In the genomic region with DNA sequence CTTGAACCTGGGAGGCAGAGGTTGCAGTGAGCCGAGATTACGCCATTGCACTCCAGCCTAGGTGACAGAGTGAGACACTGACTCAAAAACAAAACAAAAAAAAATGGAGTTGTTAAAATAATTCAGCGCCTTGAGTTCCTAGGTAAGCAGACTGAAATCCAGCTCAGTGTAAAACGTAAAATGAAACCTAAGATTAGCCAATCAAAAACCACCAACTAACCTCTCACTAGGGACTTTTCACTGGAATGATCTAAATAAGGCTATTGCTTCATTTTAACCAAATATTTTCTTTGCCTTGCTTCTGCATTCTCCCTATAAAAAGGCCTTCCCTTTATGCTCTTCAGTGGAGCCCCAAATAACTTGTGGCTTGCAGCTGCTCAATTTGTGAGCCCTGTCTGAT, we compare ENCODE assay signal across 17 cellular contexts.
DNase-seq lines count a peak whose midpoint lies in the region; TF ChIP-seq lines count a peak whose summit lies in the region.
"Had no signal": no experiment of that assay in that cellular context is flagged by ENCODE, and none has a peak within 500 bp of the region (broad histone marks: within the 10 kb centered on the region; RNA-seq: fewer than 3 reads in every experiment).

No MANE protein-coding gene starts in this region.

- peak overlapping the region; percentile 92 for H3K27ac ChIP-seq in neutrophil
- H3K27ac ChIP-seq: parathyroid adenoma, WERI-Rb-1 had no signal

- no peaks in the 10 kb centered on the region for H3K36me3 ChIP-seq in neutrophil
- H3K36me3 ChIP-seq: WERI-Rb-1 had no signal

- no peaks in the 10 kb centered on the region for H3K9me3 ChIP-seq in neutrophil
- H3K9me3 ChIP-seq: body of pancreas had no signal

- H3K4me3 ChIP-seq in choroid plexus epithelial cell (ENCODE audit: low read depth, low read length): no peak overlapping the region
- H3K4me3 ChIP-seq in neutrophil (ENCODE audit: low read depth in 1 of 2, low read length in 1 of 2): no peak overlapping the region
- H3K4me3 ChIP-seq: body of pancreas had no signal

- H3K4me1 ChIP-seq in neutrophil (ENCODE audit: control insufficient read depth in 1 of 2, insufficient read depth in 1 of 2, low read depth in 1 of 2, low read length in 1 of 2): peaks cover 56 to 58% of the 10 kb centered on the region in 2 experiments
- H3K4me1 ChIP-seq: parathyroid adenoma had no signal

- TF ChIP-seq CTCF in choroid plexus epithelial cell (conservative IDR thresholded peaks at IDR 0.05; ENCODE audit: low read depth, low read length): no peak
- no peak for TF ChIP-seq CTCF in neutrophil (IDR thresholded peaks at IDR 0.05)
- no peak for TF ChIP-seq CTCF in GM10266 (IDR thresholded peaks at IDR 0.05; ENCODE audit: control insufficient read depth, insufficient read depth, low read depth, missing control alignments)

- no peaks in the 10 kb centered on the region for H3K27me3 ChIP-seq in neutrophil
- H3K27me3 ChIP-seq: body of pancreas had no signal

- DNase-seq in EH (ENCODE audit: low read depth) (peak; percentile 54), MV-4-11 (lab: John Stamatoyannopoulos, UW) (peak; percentile 81), choroid plexus epithelial cell (ENCODE audit: low read depth) (peak; percentile 86), GM10266 (ENCODE audit: extremely low spot score) (no peak)
- no peak for DNase-seq in stimulated activated CD8-positive, alpha-beta memory T cell treated with anti-CD3 and anti-CD28 coated beads, Interleukin-4, amount 100 ng/mL, for 48 hours
- no peak for DNase-seq in activated effector memory CD4-positive, alpha-beta T cell treated with anti-CD3 and anti-CD28 coated beads, Interleukin-2, amount 50 U/mL, for 16 hours
- DNase-seq: activated CD4-positive, alpha-beta T cell treated with anti-CD3 and anti-CD28 coated beads, Interleukin-2, amount 50 U/mL, for 1 hour; body of pancreas; CD4-positive, CD25-positive, alpha-beta regulatory T cell; glutamatergic neuron; KG1; NCI-H1092 treated with DMSO at 0.1 percent for 48 hours; NCI-H2029 treated with DMSO at 0.1 percent for 48 hours; substantia nigra; WERI-Rb-1 had no signal

Comparison
In these comparisons a context has a peak if more than half of its experiments do, and no peak if none do; other contexts are left out.
1. DNase-seq: peak in EH (single experiment), MV-4-11 (single experiment) and choroid plexus epithelial cell (single experiment); none in stimulated activated CD8-positive, alpha-beta memory T cell treated with anti-CD3 and anti-CD28 coated beads, Interleukin-4, amount 100 ng/mL, for 48 hours (single experiment), GM10266 (single experiment) and activated effector memory CD4-positive, alpha-beta T cell treated with anti-CD3 and anti-CD28 coated beads, Interleukin-2, amount 50 U/mL, for 16 hours (single experiment).